ENCODE assay signal across 18 cellular contexts in the genomic region with DNA sequence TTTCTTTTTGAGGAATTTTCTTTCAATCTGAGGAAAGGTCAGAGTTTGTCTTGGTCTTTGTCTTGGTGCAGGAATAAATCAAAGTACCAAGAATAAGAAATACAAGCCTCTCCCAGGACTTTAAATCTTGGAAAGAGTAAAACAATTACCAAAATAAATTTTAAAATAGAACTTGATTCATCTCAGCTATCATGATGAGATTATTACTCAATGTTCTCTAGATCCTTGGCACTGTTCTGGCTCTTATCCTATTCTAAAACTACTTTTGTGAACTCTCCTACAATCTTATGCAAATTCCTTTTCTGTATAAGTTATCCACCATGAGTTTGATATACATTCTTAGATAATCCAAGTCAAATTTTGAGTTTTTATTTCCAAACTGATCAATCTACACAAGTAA.
DNase-seq lines count a peak whose midpoint lies in the region; ATAC-seq and TF ChIP-seq lines count a peak whose summit lies in the region.
"Had no signal": no experiment of that assay in that cellular context is flagged by ENCODE, and none has a peak within 500 bp of the region (broad histone marks: within the 10 kb centered on the region; RNA-seq: fewer than 3 reads in every experiment).

No MANE protein-coding gene starts in this region.

- H3K4me1 ChIP-seq in gastrocnemius medialis (peaks cover 11 to 21% of the 10 kb centered on the region in 2 donors), spleen (no peaks in the 10 kb centered on the region), thyroid gland (no peaks in the 10 kb centered on the region)
- H3K4me1 ChIP-seq: A549, Caco-2 had no signal

- H3K4me3 ChIP-seq in gastrocnemius medialis (no peak overlapping the region), spleen (no peak overlapping the region), thyroid gland (replicated peaks in 1 of 3) (no peak overlapping the region)
- H3K4me3 ChIP-seq: A549; BLaER1 treated with 17β-estradiol and CSF1 and Interleukin-3, amounts not matched to agents 10 nM and 100 nM had no signal

- no peak for TF ChIP-seq POLR2A in gastrocnemius medialis (IDR thresholded peaks at IDR 0.05)
- TF ChIP-seq POLR2A in spleen (IDR thresholded peaks at IDR 0.05): no peak
- no peak for TF ChIP-seq POLR2A in thyroid gland (IDR thresholded peaks at IDR 0.05)

- intact Hi-C loops in gastrocnemius medialis (cut with DNase I; ENCODE audit: low total_unique reads) (no loop called here), spleen (cut with DNase I; ENCODE audit: low total_unique reads) (no loop called here), thyroid gland (cut with DNase I) (no loop called here)

- no peaks in the 10 kb centered on the region for H3K36me3 Mint-ChIP-seq in nephron progenitor cell (ENCODE audit: low read depth)
- H3K36me3 Mint-ChIP-seq: CD8-positive, alpha-beta T cell had no signal

- H3K27me3 Mint-ChIP-seq in nephron progenitor cell (ENCODE audit: low read depth, poor library complexity): no peaks in the 10 kb centered on the region
- no peaks in the 10 kb centered on the region for H3K27me3 Mint-ChIP-seq in stimulated activated naive CD8-positive, alpha-beta T cell treated with anti-CD3 and anti-CD28 coated beads, Interleukin-15, amount 100 ng/mL, for 72 hours
- H3K27me3 Mint-ChIP-seq: B cell; CD4-positive, alpha-beta T cell had no signal

- H3K27ac Mint-ChIP-seq in nephron progenitor cell: peak overlapping the region; percentile 30
- H3K27ac Mint-ChIP-seq in stimulated activated naive CD8-positive, alpha-beta T cell treated with anti-CD3 and anti-CD28 coated beads, Interleukin-15, amount 100 ng/mL, for 72 hours: no peak overlapping the region
- H3K27ac Mint-ChIP-seq: B cell; CD4-positive, alpha-beta T cell; CD8-positive, alpha-beta T cell had no signal

- H3K27me3 ChIP-seq in gastrocnemius medialis: no peaks in the 10 kb centered on the region
- H3K27me3 ChIP-seq in spleen (replicated peaks in 1 of 7): no peaks in the 10 kb centered on the region
- no peaks in the 10 kb centered on the region for H3K27me3 ChIP-seq in thyroid gland
- H3K27me3 ChIP-seq: BLaER1 treated with 17β-estradiol and CSF1 and Interleukin-3, amounts not matched to agents 10 nM and 100 nM had no signal

- H3K9me3 ChIP-seq in gastrocnemius medialis: no peaks in the 10 kb centered on the region
- H3K9me3 ChIP-seq in spleen: peaks cover 0 to 9% (median 0%) of the 10 kb centered on the region in 8 donors
- H3K9me3 ChIP-seq in thyroid gland: no peaks in the 10 kb centered on the region
- H3K9me3 ChIP-seq: A549; BLaER1 treated with 17β-estradiol and CSF1 and Interleukin-3, amounts not matched to agents 10 nM and 100 nM; Caco-2 had no signal

- no peak for TF ChIP-seq CTCF in nephron progenitor cell (IDR thresholded peaks at IDR 0.05)
- TF ChIP-seq CTCF in gastrocnemius medialis (IDR thresholded peaks at IDR 0.05 in 4 of 5, conservative IDR thresholded peaks at IDR 0.05 in 1 of 5): no peak
- TF ChIP-seq CTCF in spleen (IDR thresholded peaks at IDR 0.05 in 8 of 11, conservative IDR thresholded peaks at IDR 0.05 in 3 of 11): no peak
- no peak for TF ChIP-seq CTCF in thyroid gland (IDR thresholded peaks at IDR 0.05)

- in situ Hi-C loops in gastrocnemius medialis (cut with MboI; ENCODE audit: low sequenced_read_pairs in 4 of 4): no loop called here

- no peaks in the 10 kb centered on the region for H3K4me1 Mint-ChIP-seq in nephron progenitor cell
- no peaks in the 10 kb centered on the region for H3K4me1 Mint-ChIP-seq in stimulated activated naive CD8-positive, alpha-beta T cell treated with anti-CD3 and anti-CD28 coated beads, Interleukin-15, amount 100 ng/mL, for 72 hours
- H3K4me1 Mint-ChIP-seq: B cell had no signal

- H3K4me3 Mint-ChIP-seq in nephron progenitor cell: no peak overlapping the region
- H3K4me3 Mint-ChIP-seq in stimulated activated naive CD8-positive, alpha-beta T cell treated with anti-CD3 and anti-CD28 coated beads, Interleukin-15, amount 100 ng/mL, for 72 hours: no peak overlapping the region
- H3K4me3 Mint-ChIP-seq: B cell; CD4-positive, alpha-beta T cell; CD8-positive, alpha-beta T cell had no signal

- H3K9me3 Mint-ChIP-seq in nephron progenitor cell: peaks cover under 1% of the 10 kb centered on the region
- H3K9me3 Mint-ChIP-seq in stimulated activated naive CD8-positive, alpha-beta T cell treated with anti-CD3 and anti-CD28 coated beads, Interleukin-15, amount 100 ng/mL, for 72 hours: peaks cover 0 to 7% of the 10 kb centered on the region in 2 donors
- H3K9me3 Mint-ChIP-seq: CD4-positive, alpha-beta T cell had no signal

- peak; percentile 9 for DNase-seq in inferior parietal cortex (ENCODE audit: extremely low spot score)
- DNase-seq in nephron progenitor cell: no peak
- DNase-seq in gastrocnemius medialis: no peak
- DNase-seq in stimulated activated naive CD8-positive, alpha-beta T cell treated with anti-CD3 and anti-CD28 coated beads, Interleukin-15, amount 100 ng/mL, for 72 hours: no peak
- no peak for DNase-seq in spleen
- no peak for DNase-seq in thyroid gland
- DNase-seq: AML-193; Caco-2; Calu3; CD4-positive, alpha-beta T cell; CD8-positive, alpha-beta T cell; DMS79 treated with DMSO at 0.1 percent for 48 hours; GF-D8 had no signal

- peak; percentile 85 to 90 for ATAC-seq in gastrocnemius medialis
- no peak for ATAC-seq in stimulated activated naive CD8-positive, alpha-beta T cell treated with anti-CD3 and anti-CD28 coated beads, Interleukin-15, amount 100 ng/mL, for 72 hours
- ATAC-seq: A549; CD8-positive, alpha-beta T cell had no signal

- H3K27ac ChIP-seq in gastrocnemius medialis (peak overlapping the region in 1 of 4 donors; percentile 24), spleen (no peak overlapping the region), thyroid gland (no peak overlapping the region)
- H3K27ac ChIP-seq: 22Rv1, A549, C4-2B had no signal

- no peaks in the 10 kb centered on the region for H3K36me3 ChIP-seq in gastrocnemius medialis
- H3K36me3 ChIP-seq in spleen: no peaks in the 10 kb centered on the region
- H3K36me3 ChIP-seq in thyroid gland: no peaks in the 10 kb centered on the region
- H3K36me3 ChIP-seq: BLaER1 treated with 17β-estradiol and CSF1 and Interleukin-3, amounts not matched to agents 10 nM and 100 nM had no signal
